Comparison of ENCODE assay signal across 7 cellular contexts in the genomic region with DNA sequence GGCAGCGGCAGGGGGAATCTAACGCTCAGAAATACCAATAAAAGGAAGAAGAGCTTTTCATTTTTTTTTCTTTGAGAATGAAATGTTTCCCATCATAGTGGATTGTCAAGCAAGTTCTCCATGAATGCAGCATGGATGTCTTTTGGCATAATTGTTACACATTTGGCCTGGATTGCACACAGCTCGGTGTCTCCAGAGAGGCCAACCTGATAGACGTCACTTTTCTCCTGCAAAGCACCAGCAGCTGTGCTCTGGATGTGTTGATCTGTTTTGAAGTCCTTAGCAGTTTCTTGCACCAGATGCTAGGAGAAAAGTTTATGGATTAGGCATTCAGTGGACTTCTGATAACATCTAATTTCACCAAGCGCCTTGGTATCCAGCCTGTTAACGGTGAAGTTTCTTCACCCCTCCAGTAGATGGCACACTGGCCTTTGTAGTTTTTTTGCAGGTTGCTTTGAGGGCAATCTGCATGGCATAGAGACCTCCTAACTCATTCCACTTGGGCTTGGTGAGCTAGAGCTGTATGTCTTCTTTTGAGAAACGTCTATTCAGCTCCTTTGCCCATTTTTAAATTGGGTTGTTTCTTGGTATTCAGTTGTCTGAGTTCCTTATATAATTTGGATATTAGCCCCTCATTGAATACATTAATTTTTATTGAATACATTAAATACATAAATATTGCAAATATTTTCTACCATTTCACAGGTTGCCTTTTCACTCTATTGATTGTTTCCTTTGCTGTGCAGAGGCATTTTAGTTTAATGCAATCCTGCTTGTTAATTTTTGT. TPM values are rescaled to one million over a fixed set of nuclear protein-coding genes. Genes with fewer than 3 reads are reported as not detected.
DNase-seq lines count a peak whose midpoint lies in the region; ATAC-seq and TF ChIP-seq lines count a peak whose summit lies in the region.

No MANE protein-coding gene starts in this region.

- H3K4me3 ChIP-seq in GM06990 (replicated peaks; ENCODE audit: low read depth, low read length) (no peak overlapping the region), HL-60 (replicated peaks; ENCODE audit: insufficient read depth, low read length) (no peak overlapping the region), brain microvascular endothelial cell (ENCODE audit: low read depth, low read length) (no peak overlapping the region), coronary artery (no peak overlapping the region)

- H3K36me3 ChIP-seq in GM06990 (ENCODE audit: control insufficient read depth, insufficient read depth, low read length) (no peaks in the 10 kb centered on the region), brain microvascular endothelial cell (replicated peaks) (no peaks in the 10 kb centered on the region)

- H3K27ac ChIP-seq in HL-60 (replicated peaks) (no peak overlapping the region), brain microvascular endothelial cell (no peak overlapping the region), coronary artery (no peak overlapping the region)

- TF ChIP-seq CTCF in GM06990 (IDR thresholded peaks at IDR 0.05; ENCODE audit: insufficient read depth, low read length, poor library complexity, severe bottlenecking) (peak; percentile 69), HL-60 (IDR thresholded peaks at IDR 0.05; ENCODE audit: insufficient read depth, low read length) (peak; percentile 56), brain microvascular endothelial cell (IDR thresholded peaks at IDR 0.05; ENCODE audit: low read depth, low read length, missing control alignments) (peak; percentile 61), mesothelial cell of epicardium (IDR thresholded peaks at IDR 0.05; ENCODE audit: unreplicated experiment) (peak; percentile 62), coronary artery (IDR thresholded peaks at IDR 0.05) (no peak)

- peaks cover 16% of the 10 kb centered on the region for H3K9me3 Mint-ChIP-seq in mesothelial cell of epicardium

- in situ Hi-C loops in brain microvascular endothelial cell (cut with HindIII; ENCODE audit: low pct_ligation_motif_present, low sequenced_read_pairs): no loop called here

- no peak overlapping the region for H3K27ac Mint-ChIP-seq in mesothelial cell of epicardium

- H3K27me3 ChIP-seq in GM06990 (replicated peaks; ENCODE audit: control insufficient read depth, insufficient read depth, low read length): no peaks in the 10 kb centered on the region; the same call in 1 of the 2 replicates
- H3K27me3 ChIP-seq in HL-60 (ENCODE audit: insufficient read depth, poor library complexity, severe bottlenecking): no peaks in the 10 kb centered on the region
- H3K27me3 ChIP-seq in brain microvascular endothelial cell (replicated peaks): no peaks in the 10 kb centered on the region

- H3K4me3 Mint-ChIP-seq in mesothelial cell of epicardium: no peak overlapping the region

- peaks cover 8% of the 10 kb centered on the region for H3K4me1 Mint-ChIP-seq in mesothelial cell of epicardium

- no peaks in the 10 kb centered on the region for H3K27me3 Mint-ChIP-seq in mesothelial cell of epicardium (ENCODE audit: low read depth)

- no peak for DNase-seq in GM06990 (ENCODE audit: extremely low read depth, insufficient read length)
- peak; percentile 23 to 52 for DNase-seq in HL-60 (ENCODE audit: low read depth in 1 of 2, low spot score in 1 of 2)
- peak; percentile 50 to 78 for DNase-seq in NCI-H524 (lab: John Stamatoyannopoulos, UW)
- peak; percentile 6 for DNase-seq in brain microvascular endothelial cell
- no peak for DNase-seq in mesothelial cell of epicardium (ENCODE audit: low spot score in 2 of 2, unreplicated experiment in 2 of 2)
- no peak for DNase-seq in coronary artery (ENCODE audit: low spot score)

- H3K36me3 Mint-ChIP-seq in mesothelial cell of epicardium: peaks cover 4% of the 10 kb centered on the region

- ATAC-seq in GM21381 (IDR thresholded peaks at IDR 0.05; ENCODE audit: unreplicated experiment): peak; percentile 85

RNA-seq across cellular contexts. Expression of a gene that starts 59.7 kb away (rescaled TPM):
- not detected in 3 replicates for total RNA-seq in mesothelial cell of epicardium

Comparison
In these comparisons a context has a peak if more than half of its experiments do, and no peak if none do; other contexts are left out.
1. DNase-seq: peak in HL-60 (2 of 2), NCI-H524 (2 of 2) and brain microvascular endothelial cell (single experiment); none in GM06990 (single experiment), mesothelial cell of epicardium (0 of 2) and coronary artery (single experiment).